In genomic region chr15:31486906-31487695, GRCh38 we compare ENCODE assay signal across 20 cellular contexts.
DNase-seq lines count a peak whose midpoint lies in the region; ATAC-seq and TF ChIP-seq lines count a peak whose summit lies in the region.
"Had no signal": no experiment of that assay in that cellular context is flagged by ENCODE, and none has a peak within 500 bp of the region (broad histone marks: within the 10 kb centered on the region; RNA-seq: fewer than 3 reads in every experiment).

No MANE protein-coding gene starts in this region.

- no peak for TF ChIP-seq CTCF in natural killer cell (IDR thresholded peaks at IDR 0.05)
- no peak for TF ChIP-seq CTCF in coronary artery (IDR thresholded peaks at IDR 0.05)
- TF ChIP-seq CTCF in ascending aorta (IDR thresholded peaks at IDR 0.05) = no peak

- H3K27me3 ChIP-seq in ascending aorta = no peaks in the 10 kb centered on the region

- no peaks in the 10 kb centered on the region for H3K27me3 Mint-ChIP-seq in natural killer cell treated with Interleukin-12 subunit alpha and Interleukin-12 subunit beta and Interleukin-15 and Interleukin-18, amount 100 ng/mL, for 72 hours
- peaks cover 0 to 3% of the 10 kb centered on the region in 2 donors for H3K27me3 Mint-ChIP-seq in natural killer cell (ENCODE audit: low read depth in 2 of 2)

- H3K9me3 ChIP-seq in ascending aorta = peaks cover 0 to 7% of the 10 kb centered on the region in 2 donors

- peak; percentile 56 for DNase-seq in natural killer cell treated with Interleukin-12 subunit alpha and Interleukin-12 subunit beta and Interleukin-15 and Interleukin-18, amount 100 ng/mL, for 72 hours (ENCODE audit: low spot score)
- DNase-seq in natural killer cell (no peak), coronary artery (ENCODE audit: low spot score) (peak; percentile 72), posterior vena cava (ENCODE audit: low spot score) (peak; percentile 31), foreskin melanocyte (no peak), ascending aorta (ENCODE audit: low spot score in 2 of 2) (no peak), middle frontal gyrus (ENCODE audit: extremely low spot score, low spot score) (no peak)
- no peak for DNase-seq in stimulated activated CD4-positive, alpha-beta T cell treated with anti-CD3 and anti-CD28 coated beads, Interleukin-4, amount 100 ng/mL, for 24 hours
- DNase-seq: activated CD4-positive, alpha-beta T cell treated with anti-CD3 and anti-CD28 coated beads for 48 hours; activated naive CD4-positive, alpha-beta T cell treated with Interleukin-2 at 50 U/mL for 16 hours; DMS 273 treated with DMSO at 0.1 percent for 48 hours; immature natural killer cell; lower lobe of right lung; NCI-H1105 treated with DMSO at 0.1 percent for 48 hours; NCI-H2081 treated with DMSO at 0.1 percent for 48 hours; NCI-H446 treated with DMSO at 0.1 percent for 48 hours; retina; stimulated activated CD4-positive, alpha-beta T cell treated with anti-CD3 and anti-CD28 coated beads, Interleukin-4, amount 100 ng/mL, for 4 hours had no signal

- no peak for ATAC-seq in natural killer cell treated with Interleukin-12 subunit alpha and Interleukin-12 subunit beta and Interleukin-15 and Interleukin-18, amount 100 ng/mL, for 72 hours
- no peak for ATAC-seq in natural killer cell

- H3K36me3 ChIP-seq in ascending aorta = no peaks in the 10 kb centered on the region
- H3K36me3 ChIP-seq: lower lobe of right lung had no signal

- peaks cover 6% of the 10 kb centered on the region for H3K9me3 Mint-ChIP-seq in natural killer cell treated with Interleukin-12 subunit alpha and Interleukin-12 subunit beta and Interleukin-15 and Interleukin-18, amount 100 ng/mL, for 72 hours
- peaks cover 0 to 7% of the 10 kb centered on the region in 2 donors for H3K9me3 Mint-ChIP-seq in natural killer cell

- H3K27ac ChIP-seq in coronary artery (peak overlapping the region in 1 of 2 donors; percentile 88), ascending aorta (no peak overlapping the region)
- H3K27ac ChIP-seq: hepatocyte, lower lobe of right lung had no signal

- peak overlapping the region; percentile 35 to 92 for H3K27ac Mint-ChIP-seq in natural killer cell treated with Interleukin-12 subunit alpha and Interleukin-12 subunit beta and Interleukin-15 and Interleukin-18, amount 100 ng/mL, for 72 hours
- H3K27ac Mint-ChIP-seq in natural killer cell = no peak overlapping the region
- H3K27ac Mint-ChIP-seq: IgD-negative memory B cell had no signal

- no peak overlapping the region for H3K4me3 ChIP-seq in coronary artery
- no peak overlapping the region for H3K4me3 ChIP-seq in ascending aorta
- H3K4me3 ChIP-seq: hepatocyte, lower lobe of right lung had no signal

- H3K4me1 ChIP-seq in ascending aorta = peaks cover 10 to 23% of the 10 kb centered on the region in 2 donors

- H3K4me3 Mint-ChIP-seq in natural killer cell treated with Interleukin-12 subunit alpha and Interleukin-12 subunit beta and Interleukin-15 and Interleukin-18, amount 100 ng/mL, for 72 hours = no peak overlapping the region
- H3K4me3 Mint-ChIP-seq in natural killer cell = no peak overlapping the region

- peaks cover 41% of the 10 kb centered on the region in 2 donors for H3K4me1 Mint-ChIP-seq in natural killer cell treated with Interleukin-12 subunit alpha and Interleukin-12 subunit beta and Interleukin-15 and Interleukin-18, amount 100 ng/mL, for 72 hours (ENCODE audit: low read depth in 2 of 2)
- H3K4me1 Mint-ChIP-seq in natural killer cell = peaks cover 28 to 32% of the 10 kb centered on the region in 2 donors

- intact Hi-C loops in natural killer cell (cut with micrococcal nuclease) = loop anchor here (5.0 kb wide), 2 partner anchors 50 to 220 kb away; no protein-coding TSS in a partner anchor
- intact Hi-C loops in posterior vena cava (cut with DNase I) = loop anchor here (5.0 to 10.0 kb wide), 3 partner anchors 122 to 272 kb away; no protein-coding TSS in a partner anchor
- intact Hi-C loops in ascending aorta (cut with DNase I) = loop anchor here (5.0 kb wide), 1 partner anchor 495 kb away; the partner anchor contains the start of gene MTMR10

- peaks cover 17% of the 10 kb centered on the region for H3K36me3 Mint-ChIP-seq in natural killer cell treated with Interleukin-12 subunit alpha and Interleukin-12 subunit beta and Interleukin-15 and Interleukin-18, amount 100 ng/mL, for 72 hours
- H3K36me3 Mint-ChIP-seq in natural killer cell = peaks cover 11% of the 10 kb centered on the region
- H3K36me3 Mint-ChIP-seq: IgD-negative memory B cell had no signal

Comparison
In these comparisons a context has a peak if more than half of its experiments do, and no peak if none do; other contexts are left out.
1. DNase-seq: peak in natural killer cell treated with Interleukin-12 subunit alpha and Interleukin-12 subunit beta and Interleukin-15 and Interleukin-18, amount 100 ng/mL, for 72 hours (single experiment), coronary artery (single experiment) and posterior vena cava (single experiment); none in natural killer cell (single experiment), stimulated activated CD4-positive, alpha-beta T cell treated with anti-CD3 and anti-CD28 coated beads, Interleukin-4, amount 100 ng/mL, for 24 hours (single experiment), foreskin melanocyte (single experiment), ascending aorta (0 of 2) and middle frontal gyrus (single experiment).
2. H3K27ac Mint-ChIP-seq: peak in natural killer cell treated with Interleukin-12 subunit alpha and Interleukin-12 subunit beta and Interleukin-15 and Interleukin-18, amount 100 ng/mL, for 72 hours (2 of 2); none in natural killer cell (0 of 2).